Comparison of ENCODE assay signal across 8 cellular contexts in the genomic region with DNA sequence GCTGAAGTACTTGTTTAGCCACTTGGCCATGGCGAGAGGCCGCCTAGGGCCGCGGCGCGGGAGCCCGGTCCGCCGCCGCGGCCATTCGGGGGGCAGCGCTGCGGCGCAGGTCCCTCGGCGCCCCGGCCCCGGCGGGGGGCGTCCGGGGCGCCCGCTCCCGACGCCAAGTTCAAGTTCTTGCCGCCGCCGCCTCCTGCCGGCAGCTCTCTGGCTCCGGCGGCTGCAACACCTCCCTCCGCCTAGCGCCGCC. TPM values are rescaled to one million over a fixed set of nuclear protein-coding genes. Genes with fewer than 3 reads are reported as not detected.
DNase-seq lines count a peak whose midpoint lies in the region; ATAC-seq and TF ChIP-seq lines count a peak whose summit lies in the region.

No MANE protein-coding gene starts in this region.

- peak; percentile 32 for ATAC-seq in GM19025 (IDR thresholded peaks at IDR 0.05; ENCODE audit: low read depth, unreplicated experiment)
- peak; percentile 30 for ATAC-seq in HG03175 (IDR thresholded peaks at IDR 0.05; ENCODE audit: unreplicated experiment)

- no peaks in the 10 kb centered on the region for H3K27me3 ChIP-seq in BE2C
- H3K27me3 ChIP-seq in SU-DHL-6 (ENCODE audit: low read length), result no peaks in the 10 kb centered on the region
- H3K27me3 ChIP-seq in colonic mucosa, result no peaks in the 10 kb centered on the region
- no peaks in the 10 kb centered on the region for H3K27me3 ChIP-seq in liver (ENCODE audit: control insufficient read depth in 4 of 4, insufficient read depth in 4 of 4, low read length in 3 of 4)

- TF ChIP-seq RAD21 in liver (IDR thresholded peaks at IDR 0.05), result peak in 1 of 2 donors; percentile 38

- H3K27ac ChIP-seq in SU-DHL-6 (ENCODE audit: low read depth, low read length) (no peak overlapping the region), colonic mucosa (peak overlapping the region; percentile 89), liver (ENCODE audit: low read depth in 1 of 2, low read length in 2 of 2) (peak overlapping the region; percentile 90 to 92)

- H3K36me3 ChIP-seq in BE2C (no peaks in the 10 kb centered on the region; the same call in 1 of the 2 replicates), SU-DHL-6 (ENCODE audit: low read length) (no peaks in the 10 kb centered on the region), colonic mucosa (no peaks in the 10 kb centered on the region), liver (ENCODE audit: control insufficient read depth in 4 of 4, insufficient read depth in 3 of 4, low read depth in 1 of 4, low read length in 3 of 4) (no peaks in the 10 kb centered on the region)

- no peaks in the 10 kb centered on the region for H3K9me2 ChIP-seq in SU-DHL-6 (replicated peaks; ENCODE audit: insufficient read depth, low read length)

- H3K4me1 ChIP-seq in BE2C (peaks cover 14% of the 10 kb centered on the region), colonic mucosa (peaks cover 13% of the 10 kb centered on the region), liver (ENCODE audit: control insufficient read depth in 4 of 4, insufficient read depth in 4 of 4, low read length in 3 of 4) (peaks cover 8 to 39% (median 30%) of the 10 kb centered on the region in 4 donors)

- no peaks in the 10 kb centered on the region for H3F3A ChIP-seq in SU-DHL-6 (ENCODE audit: insufficient read depth)

- H4K20me1 ChIP-seq in SU-DHL-6 (ENCODE audit: low read depth, low read length), result no peaks in the 10 kb centered on the region

- peak overlapping the region; percentile 84 for H3K9ac ChIP-seq in SU-DHL-6 (ENCODE audit: low read length)
- H3K9ac ChIP-seq in colonic mucosa (ENCODE audit: low read depth in 2 of 2, low read length in 2 of 2), result peak overlapping the region; percentile 87 to 90
- peak overlapping the region; percentile 75 to 89 for H3K9ac ChIP-seq in liver (ENCODE audit: low read depth in 1 of 2, low read length in 2 of 2)

- peak overlapping the region; percentile 99 for H2AFZ ChIP-seq in SU-DHL-6 (ENCODE audit: low read depth, low read length, severe bottlenecking)

- peak overlapping the region; percentile 95 for H3K4me2 ChIP-seq in SU-DHL-6 (ENCODE audit: low read depth, low read length, poor library complexity, severe bottlenecking)

- no peaks in the 10 kb centered on the region for H3K79me2 ChIP-seq in SU-DHL-6 (ENCODE audit: insufficient read depth, low read length)

- intact Hi-C loops in colonic mucosa (cut with DNase I), result loop anchor here (5.0 kb wide), 2 partner anchors 101 to 156 kb away; no protein-coding TSS in a partner anchor

- no peaks in the 10 kb centered on the region for H3K9me3 ChIP-seq in BE2C
- no peaks in the 10 kb centered on the region for H3K9me3 ChIP-seq in SU-DHL-6 (ENCODE audit: insufficient read depth, low read length)
- H3K9me3 ChIP-seq in colonic mucosa, result no peaks in the 10 kb centered on the region
- H3K9me3 ChIP-seq in liver (ENCODE audit: control insufficient read depth in 4 of 4, low read length in 3 of 4), result no peaks in the 10 kb centered on the region

- under 1% methylated on average over 35 of the region's 35 CpGs for WGBS in liver

- DNase-seq in BE2C (peak; percentile 62), colonic mucosa (peak; percentile 49), superior temporal gyrus (ENCODE audit: extremely low spot score) (peak; percentile 55), NCI-H82 (lab: John Stamatoyannopoulos, UW) (no peak)

- H3K4me3 ChIP-seq in BE2C (ENCODE audit: low read depth, low read length) (peak overlapping the region; percentile 88), SU-DHL-6 (ENCODE audit: insufficient read depth, low read length, poor library complexity, severe bottlenecking) (peak overlapping the region; percentile 93), colonic mucosa (peak overlapping the region; percentile 98), liver (ENCODE audit: low read depth in 1 of 3, low read length in 3 of 3) (peak overlapping the region; percentile 91 to 97 (median 92))

- peak; percentile 44 for TF ChIP-seq CTCF in BE2C (IDR thresholded peaks at IDR 0.05; ENCODE audit: low read depth, low read length)
- peak; percentile 18 for TF ChIP-seq CTCF in SU-DHL-6 (IDR thresholded peaks at IDR 0.05; ENCODE audit: insufficient read depth, low read length, poor library complexity, severe bottlenecking)
- TF ChIP-seq CTCF in colonic mucosa (IDR thresholded peaks at IDR 0.05), result no peak
- peak; percentile 38 for TF ChIP-seq CTCF in liver (IDR thresholded peaks at IDR 0.05; ENCODE audit: low read depth, low read length, missing input control)

TF ChIP-seq in liver, 16 proteins besides CTCF, POLR2A, EP300 and RAD21:
- TF ChIP-seq GABPA (IDR thresholded peaks at IDR 0.05 in 1 of 2, conservative IDR thresholded peaks at IDR 0.05 in 1 of 2), result no peak

RNA-seq across cellular contexts. Expression of a gene that starts 0.5 kb away (rescaled TPM):
- polyA plus RNA-seq in BE2C (2012; ENCODE audit: insufficient read depth, insufficient read length, low read depth), result 9.1 TPM
- 10 to 100 TPM; 17.4 to 24.0 TPM for total RNA-seq in colonic mucosa
- total RNA-seq in liver, result 10 to 100 TPM in 1 of 2 donors, 1 to 10 TPM in 1; 3.4 to 17.3 TPM
- polyA plus RNA-seq in liver, result 10 to 100 TPM in 1 of 2 donors, 1 to 10 TPM in 1; 3.6 to 10.4 TPM
